ENCODE assay signal across 36 cellular contexts in the genomic region with DNA sequence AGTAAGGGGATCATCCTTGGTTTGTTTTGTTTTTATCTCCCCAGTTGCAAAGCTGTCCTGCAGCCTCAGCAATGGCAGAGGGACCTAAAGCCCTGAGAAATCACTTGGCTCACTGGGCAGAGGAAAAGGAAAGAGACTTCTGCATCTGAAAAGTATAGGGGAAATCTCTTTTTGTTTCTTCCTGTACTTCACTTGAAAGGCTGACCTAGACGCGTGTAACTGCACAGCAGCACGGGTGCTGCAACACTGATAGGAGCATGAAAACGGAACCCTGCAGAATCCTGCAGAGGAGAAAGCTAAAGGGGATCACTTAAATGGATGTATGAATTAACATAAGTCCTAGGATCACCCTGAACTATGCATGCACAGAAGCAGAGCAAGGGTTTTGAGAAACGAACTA. TPM values are rescaled to one million over a fixed set of nuclear protein-coding genes. Genes with fewer than 3 reads are reported as not detected.
"Had no signal": no experiment of that assay in that cellular context is flagged by ENCODE, and none has a peak within 500 bp of the region (broad histone marks: within the 10 kb centered on the region; RNA-seq: fewer than 3 reads in every experiment).

No MANE protein-coding gene starts in this region.

- H3K27ac Mint-ChIP-seq: activated naive CD4-positive, alpha-beta T cell treated with anti-CD3 and anti-CD28 coated beads for 36 hours; activated naive CD8-positive, alpha-beta T cell treated with anti-CD3 and anti-CD28 coated beads for 36 hours; activated T-helper 1 cell treated with anti-CD3 and anti-CD28 coated beads, Interleukin-12 subunit alpha, Interleukin-12 subunit beta, Interleukin-2, Interleukin-4 antibody, amounts not matched to agents 30 ng/mL and 10 ng/mL and 1 ng/mL, durations not matched to agents 14 hours and 24 hours and 36 hours; effector memory CD8-positive, alpha-beta T cell; naive B cell; T-helper 1 cell treated with Interleukin-12 subunit alpha and Interleukin-12 subunit beta and Interleukin-4 antibody, amounts not matched to agents 30 μg/mL and 1 μg/mL, for 36 hours had no signal

- H3K4me1 ChIP-seq: adrenal gland, body of pancreas, gastroesophageal sphincter, pancreas, psoas muscle, uterus had no signal

- H3K36me3 Mint-ChIP-seq: activated naive CD8-positive, alpha-beta T cell treated with anti-CD3 and anti-CD28 coated beads for 36 hours; naive B cell had no signal

- H3K27ac ChIP-seq: adrenal gland, body of pancreas, cardiac muscle cell, coronary artery, gastroesophageal sphincter, lower lobe of right lung, pancreas, psoas muscle, sigmoid colon, transverse colon, uterus, WERI-Rb-1 had no signal

- H3K4me1 Mint-ChIP-seq: naive B cell had no signal

- DNase-seq: activated CD4-positive, alpha-beta T cell treated with anti-CD3 and anti-CD28 coated beads for 48 hours; activated CD4-positive, alpha-beta T cell treated with anti-CD3 and anti-CD28 coated beads, Interleukin-2, amount 50 U/mL, for 48 hours; activated CD8-positive, alpha-beta memory T cell treated with anti-CD3 and anti-CD28 coated beads, Interleukin-2, amount 50 U/mL, for 4 hours; activated effector memory CD4-positive, alpha-beta T cell treated with anti-CD3 and anti-CD28 coated beads, Interleukin-2, amount 50 U/mL, for 16 hours; activated naive CD4-positive, alpha-beta T cell treated with anti-CD3 and anti-CD28 coated beads for 36 hours; activated naive CD8-positive, alpha-beta T cell treated with anti-CD3 and anti-CD28 coated beads for 36 hours; activated T-cell treated with anti-CD3 and anti-CD28 coated beads, Interleukin-2, amount 50 U/mL, for 1 hour; aorta; body of pancreas; cerebellar nuclear complex; effector memory CD8-positive, alpha-beta T cell; hippocampal formation; kidney; lower lobe of right lung; naive B cell; nucleus accumbens; pancreas; psoas muscle; sigmoid colon; stimulated activated CD4-positive, alpha-beta T cell treated with anti-CD3 and anti-CD28 coated beads, Interleukin-1b, Interleukin-23, amount 100 ng/mL, for 48 hours; stimulated activated naive CD4-positive, alpha-beta T cell; SW 1271; T-helper 9 cell; transverse colon; uterus; WERI-Rb-1 had no signal

- H3K9me3 ChIP-seq: adrenal gland, body of pancreas, gastroesophageal sphincter, lower lobe of right lung, pancreas, psoas muscle, sigmoid colon, transverse colon, uterus had no signal

- H3K27me3 ChIP-seq: body of pancreas, cardiac muscle cell, pancreas, uterus had no signal

- H3K4me3 ChIP-seq: adrenal gland, body of pancreas, cardiac muscle cell, coronary artery, gastroesophageal sphincter, lower lobe of right lung, pancreas, psoas muscle, sigmoid colon, transverse colon, uterus had no signal

- H3K4me3 Mint-ChIP-seq: activated naive CD4-positive, alpha-beta T cell treated with anti-CD3 and anti-CD28 coated beads for 36 hours; activated naive CD8-positive, alpha-beta T cell treated with anti-CD3 and anti-CD28 coated beads for 36 hours; activated T-helper 1 cell treated with anti-CD3 and anti-CD28 coated beads, Interleukin-12 subunit alpha, Interleukin-12 subunit beta, Interleukin-2, Interleukin-4 antibody, amounts not matched to agents 30 ng/mL and 10 ng/mL and 1 ng/mL, durations not matched to agents 14 hours and 24 hours and 36 hours; effector memory CD8-positive, alpha-beta T cell; naive B cell; T-helper 1 cell treated with Interleukin-12 subunit alpha and Interleukin-12 subunit beta and Interleukin-4 antibody, amounts not matched to agents 30 μg/mL and 1 μg/mL, for 36 hours had no signal

- H3K9me3 Mint-ChIP-seq: activated naive CD4-positive, alpha-beta T cell treated with anti-CD3 and anti-CD28 coated beads for 36 hours; activated naive CD8-positive, alpha-beta T cell treated with anti-CD3 and anti-CD28 coated beads for 36 hours; activated T-helper 1 cell treated with anti-CD3 and anti-CD28 coated beads, Interleukin-12 subunit alpha, Interleukin-12 subunit beta, Interleukin-2, Interleukin-4 antibody, amounts not matched to agents 30 ng/mL and 10 ng/mL and 1 ng/mL, durations not matched to agents 14 hours and 24 hours and 36 hours; effector memory CD8-positive, alpha-beta T cell; T-helper 1 cell treated with Interleukin-12 subunit alpha and Interleukin-12 subunit beta and Interleukin-4 antibody, amounts not matched to agents 30 μg/mL and 1 μg/mL, for 36 hours had no signal

- H3K36me3 ChIP-seq: adrenal gland, cardiac muscle cell, gastroesophageal sphincter, lower lobe of right lung, pancreas, sigmoid colon, transverse colon, uterus, WERI-Rb-1 had no signal

RNA-seq across cellular contexts. Expression of a gene that starts 2.0 kb away (rescaled TPM):
- total RNA-seq: activated CD8-positive, alpha-beta memory T cell treated with anti-CD3 and anti-CD28 coated beads for 36 hours; activated naive CD4-positive, alpha-beta T cell treated with anti-CD3 and anti-CD28 coated beads for 36 hours; activated naive CD8-positive, alpha-beta T cell treated with anti-CD3 and anti-CD28 coated beads for 36 hours; activated T-helper 1 cell treated with anti-CD3 and anti-CD28 coated beads, Interleukin-12 subunit alpha, Interleukin-12 subunit beta, Interleukin-2, Interleukin-4 antibody, amounts not matched to agents 30 ng/mL and 10 ng/mL and 1 ng/mL, durations not matched to agents 14 hours and 24 hours and 36 hours; adrenal gland; aorta; body of pancreas; cardiac muscle cell; fibroblast of lung; fibroblast of villous mesenchyme; gastroesophageal sphincter; kidney; lower lobe of right lung; pancreas; psoas muscle; sigmoid colon; temporal lobe; transverse colon; uterus had no signal

RNA-seq across cellular contexts. Expression of a gene that starts 29.5 kb away (rescaled TPM):
- total RNA-seq: fibroblast of lung, fibroblast of villous mesenchyme had no signal
